Comparison of ENCODE assay signal across 8 cellular contexts in genomic region chr10:45957928-45958327, GRCh38. TPM values are rescaled to one million over a fixed set of nuclear protein-coding genes. Genes with fewer than 3 reads are reported as not detected.
DNase-seq lines count a peak whose midpoint lies in the region; ATAC-seq and TF ChIP-seq lines count a peak whose summit lies in the region.
"Not testable (repeated sequence)": the region's sequence is repeated elsewhere in the genome, so short reads cannot be mapped to it uniquely, and the experiment has no call there.

No MANE protein-coding gene starts in this region.

- not testable (repeated sequence) for H3K9me3 Mint-ChIP-seq in Caco-2 (ENCODE audit: unreplicated experiment); HFFc6; activated CD8-positive, alpha-beta T cell treated with anti-CD3 and anti-CD28 coated beads for 36 hours; activated naive CD4-positive, alpha-beta T cell treated with anti-CD3 and anti-CD28 coated beads, Interleukin-2, amount 50 U/mL, for 72 hours; mesothelial cell of epicardium

- not testable (repeated sequence) for H3K9me3 ChIP-seq in Caco-2; PC-3 (ENCODE audit: low read length)

- ATAC-seq in PC-3 (peak; percentile 18; the same call in 1 of the 2 replicates), foreskin keratinocyte (peak; percentile 27)
- ATAC-seq in activated CD8-positive, alpha-beta T cell treated with anti-CD3 and anti-CD28 coated beads for 36 hours = peak; percentile 60
- peak; percentile 26 to 66 for ATAC-seq in activated naive CD4-positive, alpha-beta T cell treated with anti-CD3 and anti-CD28 coated beads, Interleukin-2, amount 50 U/mL, for 72 hours
- peak; percentile 19 for ATAC-seq in stimulated activated naive CD8-positive, alpha-beta T cell treated with anti-CD3 and anti-CD28 coated beads, Interleukin-15, Interleukin-2, amounts not matched to agents 100 U/mL and 50 U/mL, for 24 hours

- H3K36me3 ChIP-seq in Caco-2 (ENCODE audit: control insufficient read depth, insufficient read depth, low read length); PC-3 (ENCODE audit: low read depth, low read length): not testable (repeated sequence)

- not testable (repeated sequence) for H3K4me3 ChIP-seq in Caco-2 (ENCODE audit: low read depth, low read length); PC-3 (ENCODE audit: low read length)

- POLR2A ChIA-PET in Caco-2 (lab: Charles Lee); PC-3 (lab: Charles Lee; ENCODE audit: unreplicated experiment); activated CD8-positive, alpha-beta T cell treated with anti-CD3 and anti-CD28 coated beads for 36 hours (lab: Charles Lee): not testable (repeated sequence)

- H3K9ac ChIP-seq in PC-3 (ENCODE audit: low read length) = not testable (repeated sequence)

- CTCF ChIA-PET in Caco-2 (lab: Charles Lee); PC-3 (lab: Charles Lee); activated CD8-positive, alpha-beta T cell treated with anti-CD3 and anti-CD28 coated beads for 36 hours (lab: Charles Lee): not testable (repeated sequence)

- H3K27ac Mint-ChIP-seq in Caco-2 (ENCODE audit: unreplicated experiment) (peak overlapping the region; percentile 20), HFFc6 (peak overlapping the region; percentile 49; the same call in 1 of the 2 replicates), mesothelial cell of epicardium (peak overlapping the region; percentile 91)
- H3K27ac Mint-ChIP-seq in activated CD8-positive, alpha-beta T cell treated with anti-CD3 and anti-CD28 coated beads for 36 hours = not testable (repeated sequence)
- H3K27ac Mint-ChIP-seq in activated naive CD4-positive, alpha-beta T cell treated with anti-CD3 and anti-CD28 coated beads, Interleukin-2, amount 50 U/mL, for 72 hours = peak overlapping the region; percentile 20 to 86

- not testable (repeated sequence) for H3K4me2 ChIP-seq in PC-3 (ENCODE audit: low read length)

- H3K27ac ChIP-seq in PC-3 (ENCODE audit: low read length); foreskin keratinocyte: not testable (repeated sequence)

- TF ChIP-seq CTCF in Caco-2 (IDR thresholded peaks at IDR 0.05; ENCODE audit: insufficient read depth in 1 of 2, low read depth in 1 of 2, low read length in 1 of 2, severe bottlenecking in 1 of 2, unreplicated experiment in 1 of 2); HFFc6 (IDR thresholded peaks at IDR 0.05); PC-3 (conservative IDR thresholded peaks at IDR 0.05; ENCODE audit: low read depth, low read length); activated CD8-positive, alpha-beta T cell treated with anti-CD3 and anti-CD28 coated beads for 36 hours (IDR thresholded peaks at IDR 0.05); foreskin keratinocyte (conservative IDR thresholded peaks at IDR 0.05); mesothelial cell of epicardium (IDR thresholded peaks at IDR 0.05; ENCODE audit: unreplicated experiment): not testable (repeated sequence)

- not testable (repeated sequence) for H3K27me3 Mint-ChIP-seq in Caco-2 (ENCODE audit: insufficient read depth, unreplicated experiment); HFFc6 (ENCODE audit: insufficient read depth); activated CD8-positive, alpha-beta T cell treated with anti-CD3 and anti-CD28 coated beads for 36 hours; mesothelial cell of epicardium (ENCODE audit: low read depth)

- H3K4me1 ChIP-seq in Caco-2 = peaks cover 10% of the 10 kb centered on the region
- not testable (repeated sequence) for H3K4me1 ChIP-seq in PC-3 (ENCODE audit: insufficient read depth, low read length); foreskin keratinocyte

- H3K79me2 ChIP-seq in PC-3 (ENCODE audit: low read length) = not testable (repeated sequence)

- BruUV-seq in Caco-2 (replicated peaks; lab: Mats Ljungman, UMichigan); PC-3 (replicated peaks; lab: Mats Ljungman, UMichigan): not testable (repeated sequence)

- H4K20me1 ChIP-seq in PC-3 (ENCODE audit: low read length) = not testable (repeated sequence)

- peaks cover 14% of the 10 kb centered on the region for H3K36me3 Mint-ChIP-seq in Caco-2 (ENCODE audit: insufficient read depth, unreplicated experiment)
- not testable (repeated sequence) for H3K36me3 Mint-ChIP-seq in HFFc6 (ENCODE audit: low read depth); activated CD8-positive, alpha-beta T cell treated with anti-CD3 and anti-CD28 coated beads for 36 hours (ENCODE audit: low read depth); activated naive CD4-positive, alpha-beta T cell treated with anti-CD3 and anti-CD28 coated beads, Interleukin-2, amount 50 U/mL, for 72 hours; mesothelial cell of epicardium

- intact Hi-C loops in Caco-2 (cut with micrococcal nuclease; ENCODE audit: unreplicated experiment); PC-3 (cut with micrococcal nuclease); activated CD8-positive, alpha-beta T cell treated with anti-CD3 and anti-CD28 coated beads for 36 hours (cut with micrococcal nuclease): not testable (repeated sequence)

- not testable (repeated sequence) for H3K27me3 ChIP-seq in Caco-2 (replicated peaks; ENCODE audit: control insufficient read depth, insufficient read depth, low read length); PC-3 (ENCODE audit: low read length); foreskin keratinocyte

- DNase-seq in Caco-2; HFFc6; PC-3; activated CD8-positive, alpha-beta T cell treated with anti-CD3 and anti-CD28 coated beads for 36 hours; activated naive CD4-positive, alpha-beta T cell treated with anti-CD3 and anti-CD28 coated beads, Interleukin-2, amount 50 U/mL, for 72 hours (ENCODE audit: low spot score in 2 of 2); foreskin keratinocyte; mesothelial cell of epicardium (ENCODE audit: low spot score in 2 of 2, unreplicated experiment in 2 of 2); stimulated activated naive CD8-positive, alpha-beta T cell treated with anti-CD3 and anti-CD28 coated beads, Interleukin-15, Interleukin-2, amounts not matched to agents 100 U/mL and 50 U/mL, for 24 hours: not testable (repeated sequence)

- H3K4me3 Mint-ChIP-seq in Caco-2 (ENCODE audit: unreplicated experiment); HFFc6; activated CD8-positive, alpha-beta T cell treated with anti-CD3 and anti-CD28 coated beads for 36 hours; mesothelial cell of epicardium: not testable (repeated sequence)

- H3K9me2 ChIP-seq in PC-3 (replicated peaks; ENCODE audit: low read length) = not testable (repeated sequence)

- peaks cover 22% of the 10 kb centered on the region for H3K4me1 Mint-ChIP-seq in Caco-2 (ENCODE audit: low read depth, unreplicated experiment)
- H3K4me1 Mint-ChIP-seq in HFFc6 (ENCODE audit: low read depth); activated CD8-positive, alpha-beta T cell treated with anti-CD3 and anti-CD28 coated beads for 36 hours (ENCODE audit: low read depth); mesothelial cell of epicardium: not testable (repeated sequence)

- H2AFZ ChIP-seq in PC-3 (ENCODE audit: low read length) = not testable (repeated sequence)

- H3F3A ChIP-seq in PC-3 (ENCODE audit: low read length, unreplicated experiment) = not testable (repeated sequence)

RNA-seq across cellular contexts. Expression of gene TIMM23, which starts 14.4 kb away (rescaled TPM):
- total RNA-seq in Caco-2 (2022) (141 and 142 TPM in 2 replicates), PC-3 (2014; rRNA removed) (97.9 and 99.2 TPM in 2 replicates), foreskin keratinocyte (96.5 and 103 TPM in 2 replicates), mesothelial cell of epicardium (52.0 to 59.1 TPM (median 55.4 TPM) in 3 replicates)
- 10 to 100 TPM; 89.2 to 99.3 (median 96.4) TPM for total RNA-seq in HFFc6 (2021; fragmentation: NEBNext Ultra II Directional; extraction: Animal tissue kit (Norgen Biotek cat#: 25700))
- 10 to 100 TPM; 70.7 to 76.2 TPM for total RNA-seq in activated CD8-positive, alpha-beta T cell treated with anti-CD3 and anti-CD28 coated beads for 36 hours
- 10 to 100 TPM; 49.6 to 70.6 TPM for total RNA-seq in activated naive CD4-positive, alpha-beta T cell treated with anti-CD3 and anti-CD28 coated beads, Interleukin-2, amount 50 U/mL, for 72 hours
- polyA plus RNA-seq in foreskin keratinocyte = 121 and 132 TPM in 2 replicates
